9 cellular contexts compared by ENCODE assay signal in the genomic region with DNA sequence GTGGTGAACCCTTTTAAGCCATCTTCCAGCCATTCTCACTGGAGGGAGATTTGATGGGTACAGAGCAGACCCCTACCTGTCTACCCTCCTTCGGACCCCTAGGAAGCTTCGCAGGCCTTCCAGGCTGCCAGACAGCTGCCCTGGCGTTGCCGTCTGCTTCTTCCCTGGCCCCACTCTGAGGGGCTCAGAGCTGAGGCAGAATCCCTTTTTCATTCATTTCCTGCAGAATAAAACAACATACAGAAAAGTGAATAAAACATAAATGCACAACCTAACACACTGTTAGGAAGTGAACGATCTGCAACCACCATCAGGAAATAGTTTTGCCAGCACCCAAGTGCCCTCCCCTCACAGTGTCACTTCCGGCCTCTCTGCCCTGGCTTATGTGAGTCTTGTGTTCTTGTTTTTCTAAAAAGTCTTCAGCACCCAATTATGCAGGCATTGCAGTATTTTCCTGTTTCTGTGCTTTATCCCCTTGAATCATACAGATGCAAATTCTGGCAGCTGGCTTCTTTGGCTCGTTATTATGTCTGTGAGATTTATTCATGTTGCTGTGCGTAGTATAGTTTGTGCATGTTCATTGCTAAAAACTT. TPM values are rescaled to one million over a fixed set of nuclear protein-coding genes. Genes with fewer than 3 reads are reported as not detected.
A peak's percentile ranks its signal among the peaks of the same experiment; 100 is the strongest.
DNase-seq lines count a peak whose midpoint lies in the region; ATAC-seq, FAIRE-seq and TF ChIP-seq lines count a peak whose summit lies in the region.
"Had no signal": no experiment of that assay in that cellular context is flagged by ENCODE, and none has a peak within 500 bp of the region (broad histone marks: within the 10 kb centered on the region; RNA-seq: fewer than 3 reads in every experiment).

No MANE protein-coding gene starts in this region.

- intact Hi-C loops in dendritic cell treated with granulocyte-macrophage colony-stimulating factor and Interleukin-4, amounts not matched to agents 40 ng/mL and 50 ng/mL, for 4 days (cut with micrococcal nuclease) = no loop called here
- intact Hi-C loops in mucosa of descending colon (cut with DNase I, micrococcal nuclease) = no loop called here

- no peaks in the 10 kb centered on the region for H3K9me3 ChIP-seq in mucosa of descending colon

- peak overlapping the region; percentile 81; the same call in 1 of the 2 replicates for H3K27ac ChIP-seq in GM23338 (ENCODE audit: low read depth)
- H3K27ac ChIP-seq: parathyroid adenoma had no signal

- H3K9me2 ChIP-seq in GM23338 (ENCODE audit: insufficient read depth) = no peaks in the 10 kb centered on the region

- ATAC-seq in GM23338 = peak; percentile 27; the same call in 2 of the 3 replicates
- peak; percentile 90 to 91 for ATAC-seq in activated CD4-positive, CD25-positive, alpha-beta regulatory T cell treated with anti-CD3 and anti-CD28 coated beads, Interleukin-2, amount 50 U/mL, for 24 hours
- peak; percentile 71 for ATAC-seq in mucosa of descending colon
- no peak for ATAC-seq in HG03521 (IDR thresholded peaks at IDR 0.05; ENCODE audit: unreplicated experiment)

- H3K27me3 ChIP-seq in GM23338 (ENCODE audit: insufficient read depth) = no peaks in the 10 kb centered on the region

- H3K9me3 Mint-ChIP-seq in GM23338 = peaks cover 4% of the 10 kb centered on the region; the same call in 1 of the 3 replicates
- H3K9me3 Mint-ChIP-seq in dendritic cell treated with granulocyte-macrophage colony-stimulating factor and Interleukin-4, amounts not matched to agents 40 ng/mL and 50 ng/mL, for 4 days = no peaks in the 10 kb centered on the region

- H3K4me3 Mint-ChIP-seq in GM23338 = no peak overlapping the region
- peak overlapping the region; percentile 40 for H3K4me3 Mint-ChIP-seq in dendritic cell treated with granulocyte-macrophage colony-stimulating factor and Interleukin-4, amounts not matched to agents 40 ng/mL and 50 ng/mL, for 4 days

- peak overlapping the region; percentile 27 for H3K4me2 ChIP-seq in GM23338

- 0 out of 2 replicates have a peak, but pooled peaks cover 10% of the 10 kb centered on the region for H3F3A ChIP-seq in GM23338 (replicated peaks; ENCODE audit: low read depth)

- no peaks in the 10 kb centered on the region for H4K20me1 ChIP-seq in GM23338 (replicated peaks; ENCODE audit: insufficient read depth)

- H3K4me1 ChIP-seq in GM23338 (ENCODE audit: insufficient read depth) = peaks cover 20% of the 10 kb centered on the region
- peaks cover 12% of the 10 kb centered on the region for H3K4me1 ChIP-seq in mucosa of descending colon (ENCODE audit: low read depth)
- H3K4me1 ChIP-seq: parathyroid adenoma had no signal

- no peak overlapping the region for H3K27ac Mint-ChIP-seq in GM23338
- H3K27ac Mint-ChIP-seq in dendritic cell treated with granulocyte-macrophage colony-stimulating factor and Interleukin-4, amounts not matched to agents 40 ng/mL and 50 ng/mL, for 4 days = peak overlapping the region; percentile 82

- peaks cover 17% of the 10 kb centered on the region; the same call in 2 of the 3 replicates for H3K36me3 Mint-ChIP-seq in GM23338 (ENCODE audit: low read depth)
- H3K36me3 Mint-ChIP-seq in dendritic cell treated with granulocyte-macrophage colony-stimulating factor and Interleukin-4, amounts not matched to agents 40 ng/mL and 50 ng/mL, for 4 days (ENCODE audit: low read depth) = peaks cover 70% of the 10 kb centered on the region

- TF ChIP-seq CTCF in GM23338 (conservative IDR thresholded peaks at IDR 0.05; ENCODE audit: low read depth in 2 of 2) (no peak), mucosa of descending colon (IDR thresholded peaks at IDR 0.05) (no peak)

- H3K4me3 ChIP-seq in GM23338 = no peak overlapping the region
- no peak overlapping the region for H3K4me3 ChIP-seq in mucosa of descending colon

- peaks cover 2% of the 10 kb centered on the region for H3K27me3 Mint-ChIP-seq in GM23338 (ENCODE audit: insufficient read depth, low read depth, poor library complexity)
- no peaks in the 10 kb centered on the region for H3K27me3 Mint-ChIP-seq in dendritic cell treated with granulocyte-macrophage colony-stimulating factor and Interleukin-4, amounts not matched to agents 40 ng/mL and 50 ng/mL, for 4 days

- H2AFZ ChIP-seq in GM23338 = no peak overlapping the region
- H2AFZ ChIP-seq: parathyroid adenoma had no signal

- no peaks in the 10 kb centered on the region for H3K36me3 ChIP-seq in GM23338 (ENCODE audit: insufficient read depth)
- H3K36me3 ChIP-seq in mucosa of descending colon (ENCODE audit: low read depth) = no peaks in the 10 kb centered on the region

- FAIRE-seq in HTR-8/SVneo (lab: Jason Lieb, UNC) = no peak

- H3K79me2 ChIP-seq in GM23338 (replicated peaks; ENCODE audit: insufficient read depth) = no peaks in the 10 kb centered on the region
- H3K79me2 ChIP-seq: parathyroid adenoma had no signal

- H3K4me1 Mint-ChIP-seq in GM23338 = peaks cover 20% of the 10 kb centered on the region
- H3K4me1 Mint-ChIP-seq in dendritic cell treated with granulocyte-macrophage colony-stimulating factor and Interleukin-4, amounts not matched to agents 40 ng/mL and 50 ng/mL, for 4 days (ENCODE audit: low read depth) = peaks cover 79% of the 10 kb centered on the region

- no peak for DNase-seq in GM23338 (ENCODE audit: low spot score)
- peak; percentile 57 to 78 (median 63) for DNase-seq in mucosa of descending colon
- DNase-seq in stimulated activated naive CD4-positive, alpha-beta T cell (lab: John Stamatoyannopoulos, UW) = peak; percentile 37 to 83 (median 72)
- DNase-seq in NCI-H2107 (lab: John Stamatoyannopoulos, UW) = no peak
- no peak for DNase-seq in HTR-8/SVneo (ENCODE audit: insufficient read length, low spot score)

TF ChIP-seq in GM23338, 12 proteins besides CTCF, POLR2A, EP300 and RAD21 (continues in another document):
- TF ChIP-seq JUNB (IDR thresholded peaks at IDR 0.05; ENCODE audit: unreplicated experiment) = no peak
- TF ChIP-seq EZH2phosphoT487 (IDR thresholded peaks at IDR 0.05; ENCODE audit: unreplicated experiment) = no peak
- TF ChIP-seq, protein P1, sequence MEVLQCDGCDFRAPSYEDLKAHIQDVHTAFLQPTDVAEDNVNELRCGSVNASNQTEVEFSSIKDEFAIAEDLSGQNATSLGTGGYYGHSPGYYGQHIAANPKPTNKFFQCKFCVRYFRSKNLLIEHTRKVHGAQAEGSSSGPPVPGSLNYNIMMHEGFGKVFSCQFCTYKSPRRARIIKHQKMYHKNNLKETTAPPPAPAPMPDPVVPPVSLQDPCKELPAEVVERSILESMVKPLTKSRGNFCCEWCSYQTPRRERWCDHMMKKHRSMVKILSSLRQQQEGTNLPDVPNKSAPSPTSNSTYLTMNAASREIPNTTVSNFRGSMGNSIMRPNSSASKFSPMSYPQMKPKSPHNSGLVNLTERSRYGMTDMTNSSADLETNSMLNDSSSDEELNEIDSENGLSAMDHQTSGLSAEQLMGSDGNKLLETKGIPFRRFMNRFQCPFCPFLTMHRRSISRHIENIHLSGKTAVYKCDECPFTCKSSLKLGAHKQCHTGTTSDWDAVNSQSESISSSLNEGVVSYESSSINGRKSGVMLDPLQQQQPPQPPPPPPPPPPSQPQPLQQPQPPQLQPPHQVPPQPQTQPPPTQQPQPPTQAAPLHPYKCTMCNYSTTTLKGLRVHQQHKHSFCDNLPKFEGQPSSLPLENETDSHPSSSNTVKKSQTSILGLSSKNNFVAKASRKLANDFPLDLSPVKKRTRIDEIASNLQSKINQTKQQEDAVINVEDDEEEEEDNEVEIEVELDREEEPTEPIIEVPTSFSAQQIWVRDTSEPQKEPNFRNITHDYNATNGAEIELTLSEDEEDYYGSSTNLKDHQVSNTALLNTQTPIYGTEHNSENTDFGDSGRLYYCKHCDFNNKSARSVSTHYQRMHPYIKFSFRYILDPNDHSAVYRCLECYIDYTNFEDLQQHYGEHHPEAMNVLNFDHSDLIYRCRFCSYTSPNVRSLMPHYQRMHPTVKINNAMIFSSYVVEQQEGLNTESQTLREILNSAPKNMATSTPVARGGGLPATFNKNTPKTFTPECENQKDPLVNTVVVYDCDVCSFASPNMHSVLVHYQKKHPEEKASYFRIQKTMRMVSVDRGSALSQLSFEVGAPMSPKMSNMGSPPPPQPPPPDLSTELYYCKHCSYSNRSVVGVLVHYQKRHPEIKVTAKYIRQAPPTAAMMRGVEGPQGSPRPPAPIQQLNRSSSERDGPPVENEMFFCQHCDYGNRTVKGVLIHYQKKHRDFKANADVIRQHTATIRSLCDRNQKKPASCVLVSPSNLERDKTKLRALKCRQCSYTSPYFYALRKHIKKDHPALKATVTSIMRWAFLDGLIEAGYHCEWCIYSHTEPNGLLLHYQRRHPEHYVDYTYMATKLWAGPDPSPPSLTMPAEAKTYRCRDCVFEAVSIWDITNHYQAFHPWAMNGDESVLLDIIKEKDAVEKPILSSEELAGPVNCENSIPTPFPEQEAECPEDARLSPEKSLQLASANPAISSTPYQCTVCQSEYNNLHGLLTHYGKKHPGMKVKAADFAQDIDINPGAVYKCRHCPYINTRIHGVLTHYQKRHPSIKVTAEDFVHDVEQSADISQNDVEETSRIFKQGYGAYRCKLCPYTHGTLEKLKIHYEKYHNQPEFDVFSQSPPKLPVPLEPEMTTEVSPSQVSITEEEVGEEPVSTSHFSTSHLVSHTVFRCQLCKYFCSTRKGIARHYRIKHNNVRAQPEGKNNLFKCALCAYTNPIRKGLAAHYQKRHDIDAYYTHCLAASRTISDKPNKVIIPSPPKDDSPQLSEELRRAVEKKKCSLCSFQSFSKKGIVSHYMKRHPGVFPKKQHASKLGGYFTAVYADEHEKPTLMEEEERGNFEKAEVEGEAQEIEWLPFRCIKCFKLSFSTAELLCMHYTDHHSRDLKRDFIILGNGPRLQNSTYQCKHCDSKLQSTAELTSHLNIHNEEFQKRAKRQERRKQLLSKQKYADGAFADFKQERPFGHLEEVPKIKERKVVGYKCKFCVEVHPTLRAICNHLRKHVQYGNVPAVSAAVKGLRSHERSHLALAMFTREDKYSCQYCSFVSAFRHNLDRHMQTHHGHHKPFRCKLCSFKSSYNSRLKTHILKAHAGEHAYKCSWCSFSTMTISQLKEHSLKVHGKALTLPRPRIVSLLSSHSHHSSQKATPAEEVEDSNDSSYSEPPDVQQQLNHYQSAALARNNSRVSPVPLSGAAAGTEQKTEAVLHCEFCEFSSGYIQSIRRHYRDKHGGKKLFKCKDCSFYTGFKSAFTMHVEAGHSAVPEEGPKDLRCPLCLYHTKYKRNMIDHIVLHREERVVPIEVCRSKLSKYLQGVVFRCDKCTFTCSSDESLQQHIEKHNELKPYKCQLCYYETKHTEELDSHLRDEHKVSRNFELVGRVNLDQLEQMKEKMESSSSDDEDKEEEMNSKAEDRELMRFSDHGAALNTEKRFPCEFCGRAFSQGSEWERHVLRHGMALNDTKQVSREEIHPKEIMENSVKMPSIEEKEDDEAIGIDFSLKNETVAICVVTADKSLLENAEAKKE (CRISPR knock-in tag; IDR thresholded peaks at IDR 0.05) = no peak

RNA-seq across cellular contexts. Expression of a gene that starts 5.6 kb away (rescaled TPM):
- 126 and 144 TPM in 2 replicates for total RNA-seq in GM23338 (2014; rRNA removed; shearing (Covaris generic))
- 119 and 126 TPM in 2 replicates for polyA plus RNA-seq in GM23338 (2016; fragmentation: Nextera tagmentation; extraction: Ambion mirVana)
- 100 to 1,000 TPM; 201 to 373 (median 261) TPM for total RNA-seq in mucosa of descending colon

RNA-seq across cellular contexts. Expression of a gene that starts 45.1 kb away (rescaled TPM):
- total RNA-seq in GM23338 (2014; rRNA removed; shearing (Covaris generic)) = 29.9 and 43.9 TPM in 2 replicates
- 15.2 and 22.2 TPM in 2 replicates for polyA plus RNA-seq in GM23338 (2016; fragmentation: Nextera tagmentation; extraction: Ambion mirVana)
- 10 to 100 TPM; 48.1 to 75.3 (median 73.0) TPM for total RNA-seq in mucosa of descending colon

Comparison
In these comparisons a context has a peak if more than half of its experiments do, and no peak if none do; other contexts are left out.
1. DNase-seq: peak in mucosa of descending colon (3 of 3) and stimulated activated naive CD4-positive, alpha-beta T cell (6 of 6); none in GM23338 (single experiment), NCI-H2107 (single experiment) and HTR-8/SVneo (single experiment).